In the genomic region with DNA sequence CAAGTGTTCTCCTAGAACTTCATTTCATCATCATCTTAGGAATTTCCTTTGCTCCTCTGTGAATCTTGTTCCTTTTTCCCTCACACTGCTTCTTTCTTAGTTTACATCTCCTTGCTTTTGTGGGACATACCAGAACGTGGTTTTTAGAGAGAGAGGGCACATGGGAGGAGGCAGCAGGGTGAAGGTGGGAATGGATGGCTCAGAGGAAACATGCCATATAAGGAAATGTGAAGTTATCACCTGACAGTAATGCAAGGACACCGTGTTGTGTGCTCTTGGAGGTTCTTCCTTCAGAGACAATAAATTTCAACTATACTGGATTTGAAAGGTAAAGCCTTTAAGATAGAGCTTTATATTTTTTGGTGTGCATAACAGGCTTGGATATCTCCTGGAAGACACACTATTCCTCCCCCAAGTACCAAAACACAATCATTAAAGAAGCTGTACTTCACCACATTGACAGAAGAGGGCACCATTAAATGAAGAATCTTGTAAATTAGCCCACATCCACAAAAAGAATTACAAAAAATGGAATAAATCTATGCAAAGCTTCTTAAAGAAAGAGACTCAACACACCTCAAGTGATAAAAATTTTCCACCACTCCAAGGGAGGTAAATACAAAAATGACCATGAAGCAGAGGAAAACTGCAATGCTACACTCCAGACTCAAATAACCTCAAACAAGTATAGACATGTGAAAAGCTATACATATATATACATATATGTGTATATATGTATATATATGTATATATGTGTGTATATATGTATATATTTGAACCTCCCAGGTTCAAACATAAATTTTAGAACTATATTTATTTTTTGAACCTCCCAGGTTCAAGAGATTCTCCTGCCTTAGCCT, we compare ENCODE assay signal across 9 cellular contexts. TPM values are rescaled to one million over a fixed set of nuclear protein-coding genes. Genes with fewer than 3 reads are reported as not detected.
DNase-seq lines count a peak whose midpoint lies in the region; ATAC-seq and TF ChIP-seq lines count a peak whose summit lies in the region.
"Had no signal": no experiment of that assay in that cellular context is flagged by ENCODE, and none has a peak within 500 bp of the region (broad histone marks: within the 10 kb centered on the region; RNA-seq: fewer than 3 reads in every experiment).

No MANE protein-coding gene starts in this region.

- DNase-seq in SIG-M5 treated with dmso at 0.1 percent for 504 hours (lab: John Stamatoyannopoulos, UW; ENCODE audit: unreplicated experiment) (peak; percentile 25), SIG-M5 (lab: John Stamatoyannopoulos, UW) (no peak), lung microvascular endothelial cell (ENCODE audit: low read depth in 2 of 2) (peak; percentile 47 to 51), substantia nigra (lab: John Stamatoyannopoulos, UW) (no peak), NK-92 (lab: John Stamatoyannopoulos, UW; ENCODE audit: unreplicated experiment) (no peak)

- H3K27ac Mint-ChIP-seq in brain, result peak overlapping the region in 1 of 5 experiments; percentile 9

- no peaks in the 10 kb centered on the region for H3K27me3 Mint-ChIP-seq in brain
- H3K27me3 Mint-ChIP-seq: central memory CD8-positive, alpha-beta T cell had no signal

- H3K9me3 Mint-ChIP-seq in brain, result peaks cover 0 to 2% (median 0%) of the 10 kb centered on the region in 5 experiments
- H3K9me3 Mint-ChIP-seq: central memory CD8-positive, alpha-beta T cell had no signal

- ATAC-seq in HG02885 (IDR thresholded peaks at IDR 0.05; ENCODE audit: poor library complexity, unreplicated experiment), result no peak

- no peak overlapping the region for H3K27ac ChIP-seq in substantia nigra (ENCODE audit: low read depth, low read length, poor library complexity, severe bottlenecking)

- H3K36me3 Mint-ChIP-seq in brain, result no peaks in the 10 kb centered on the region

- H3K4me3 Mint-ChIP-seq in brain, result no peak overlapping the region
- H3K4me3 Mint-ChIP-seq: central memory CD8-positive, alpha-beta T cell had no signal

- no peaks in the 10 kb centered on the region for H3K4me1 Mint-ChIP-seq in brain

- TF ChIP-seq CTCF in LNCAP (IDR thresholded peaks at IDR 0.05) (peak; percentile 74), brain (conservative IDR thresholded peaks at IDR 0.05) (peak; percentile 57 to 66)

RNA-seq across cellular contexts. Expression of gene RPL39L, which starts 26.1 kb away (rescaled TPM):
- 46.3 TPM for polyA plus RNA-seq in brain (ENCODE audit: insufficient read depth, low read depth, low replicate concordance)
- total RNA-seq in lung microvascular endothelial cell, result 15.7 and 20.7 TPM in 2 replicates

Comparison
In these comparisons a context has a peak if more than half of its experiments do, and no peak if none do; other contexts are left out.
1. DNase-seq: peak in SIG-M5 treated with dmso at 0.1 percent for 504 hours (single experiment) and lung microvascular endothelial cell (2 of 2); none in SIG-M5 (single experiment), substantia nigra (0 of 49) and NK-92 (single experiment).